In genomic region chr5:80711938-80712337, GRCh38 we compare ENCODE assay signal across 8 cellular contexts. TPM values are rescaled to one million over a fixed set of nuclear protein-coding genes. Genes with fewer than 3 reads are reported as not detected.
DNase-seq lines count a peak whose midpoint lies in the region; ATAC-seq and TF ChIP-seq lines count a peak whose summit lies in the region.

No MANE protein-coding gene starts in this region.

- H3K4me1 ChIP-seq in KMS-11 (ENCODE audit: low read depth, poor library complexity, severe bottlenecking): peaks cover 20% of the 10 kb centered on the region

- H3K4me2 ChIP-seq in KMS-11: no peak overlapping the region

- H3K4me3 ChIP-seq in KMS-11 (IDR thresholded peaks at IDR 0.05; ENCODE audit: insufficient read depth, low read depth, low read length): no peak overlapping the region
- H3K4me3 ChIP-seq in astrocyte of the cerebellum (ENCODE audit: low read depth, low read length): no peak overlapping the region

- no peaks in the 10 kb centered on the region for H3K79me2 ChIP-seq in KMS-11 (ENCODE audit: insufficient read depth, low read depth)

- H3K27ac ChIP-seq in KMS-11: no peak overlapping the region

- no peak overlapping the region for H3K9ac ChIP-seq in KMS-11

- DNase-seq in EL (peak; percentile 45), astrocyte of the cerebellum (ENCODE audit: low read depth) (peak; percentile 13), lung microvascular endothelial cell (ENCODE audit: low read depth in 2 of 2) (peak; percentile 16 to 62)
- DNase-seq in stimulated activated CD4-positive, alpha-beta T cell treated with anti-CD3 and anti-CD28 coated beads, Interleukin-4, amount 100 ng/mL, for 1 hour: no peak

- no peak overlapping the region for H2AFZ ChIP-seq in KMS-11 (ENCODE audit: low read depth)

- H4K20me1 ChIP-seq in KMS-11 (ENCODE audit: insufficient read depth): no peaks in the 10 kb centered on the region

- 0 out of 2 replicates have a peak, but pooled peaks have one; percentile 37 for TF ChIP-seq CTCF in KMS-11 (conservative IDR thresholded peaks at IDR 0.05; ENCODE audit: low read depth, low read length)
- peak; percentile 70 for TF ChIP-seq CTCF in astrocyte of the cerebellum (IDR thresholded peaks at IDR 0.05; ENCODE audit: low read depth, low read length, missing control alignments)

- no peak for ATAC-seq in HG03439 (IDR thresholded peaks at IDR 0.05; ENCODE audit: unreplicated experiment)
- ATAC-seq in HG03196 (IDR thresholded peaks at IDR 0.05; ENCODE audit: unreplicated experiment): no peak
- no peak for ATAC-seq in HG03520 (IDR thresholded peaks at IDR 0.05; ENCODE audit: unreplicated experiment)

- no peaks in the 10 kb centered on the region for H3K27me3 ChIP-seq in KMS-11 (ENCODE audit: insufficient read depth, low read depth)

- no peaks in the 10 kb centered on the region for H3K36me3 ChIP-seq in KMS-11 (ENCODE audit: insufficient read depth)

- in situ Hi-C loops in astrocyte of the cerebellum (cut with HindIII; ENCODE audit: low sequenced_read_pairs): no loop called here

RNA-seq across cellular contexts. Expression of gene DHFR, which starts 57.2 kb away (rescaled TPM):
- total RNA-seq in lung microvascular endothelial cell: 6.5 and 13.3 TPM in 2 replicates

RNA-seq across cellular contexts. Expression of gene MSH3, which starts 57.5 kb away (rescaled TPM):
- total RNA-seq in lung microvascular endothelial cell: 5.6 and 6.3 TPM in 2 replicates
